ENCODE assay signal across 22 cellular contexts in the genomic region with DNA sequence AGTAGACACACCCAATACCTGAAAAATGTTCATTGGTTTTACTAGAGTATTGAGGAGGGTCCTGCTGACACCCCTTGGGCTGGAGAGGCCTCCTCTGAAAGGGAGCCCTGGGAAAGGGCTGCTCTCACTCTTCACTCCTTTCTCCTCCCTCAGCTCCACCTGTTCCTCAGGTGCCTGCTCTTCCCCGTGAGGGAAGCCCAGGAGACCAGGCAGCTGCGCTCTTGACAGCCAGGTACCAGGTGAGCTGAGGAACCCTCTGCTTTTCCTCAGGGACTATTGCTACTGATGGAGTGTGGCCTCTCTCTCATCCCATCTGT. TPM values are rescaled to one million over a fixed set of nuclear protein-coding genes. Genes with fewer than 3 reads are reported as not detected.
DNase-seq lines count a peak whose midpoint lies in the region; ATAC-seq and TF ChIP-seq lines count a peak whose summit lies in the region.
"Had no signal": no experiment of that assay in that cellular context is flagged by ENCODE, and none has a peak within 500 bp of the region (broad histone marks: within the 10 kb centered on the region; RNA-seq: fewer than 3 reads in every experiment).

No MANE protein-coding gene starts in this region.

- H3K4me2 ChIP-seq in SK-N-SH, result peak overlapping the region; percentile 89
- peak overlapping the region; percentile 68 for H3K4me2 ChIP-seq in skeletal muscle satellite cell (ENCODE audit: low read length)

- peaks cover 82% of the 10 kb centered on the region for H3K79me2 ChIP-seq in SK-N-SH (ENCODE audit: insufficient read depth)

- H3K36me3 ChIP-seq in SK-N-SH (replicated peaks in 1 of 2; ENCODE audit: control insufficient read depth in 1 of 2, insufficient read depth in 2 of 2, low read length in 1 of 2) (peaks cover 58 to 64% of the 10 kb centered on the region in 2 experiments), RWPE2 (ENCODE audit: low read depth) (peaks cover 74% of the 10 kb centered on the region), skeletal muscle satellite cell (ENCODE audit: insufficient read depth, low read length) (peaks cover 59% of the 10 kb centered on the region)

- H3K27ac ChIP-seq in SK-N-SH (ENCODE audit: low read depth in 2 of 2, low read length in 1 of 2) (peak overlapping the region; percentile 14 to 99; a peak in 3 of 4 replicates), RWPE2 (ENCODE audit: poor library complexity, severe bottlenecking) (peak overlapping the region; percentile 92), foreskin keratinocyte (peak overlapping the region; percentile 86)
- H3K27ac ChIP-seq: 22Rv1, SK-N-MC had no signal

- POLR2A ChIA-PET in SK-N-SH (lab: Yijun Ruan, JAX), result no interaction called here

- H3K4me1 ChIP-seq in SK-N-SH (ENCODE audit: control insufficient read depth in 1 of 2, insufficient read depth in 2 of 2, low read depth in 1 of 2, low read length in 1 of 2) (peaks cover 19 to 35% of the 10 kb centered on the region in 2 experiments), RWPE2 (ENCODE audit: insufficient read depth, poor library complexity, severe bottlenecking) (peaks cover 43% of the 10 kb centered on the region), foreskin keratinocyte (peaks cover 35% of the 10 kb centered on the region), skeletal muscle satellite cell (ENCODE audit: control insufficient read depth, insufficient read depth, low read length) (peaks cover 45% of the 10 kb centered on the region)

- CTCF ChIA-PET in SK-N-SH (lab: Yijun Ruan, JAX), result interaction anchor here (0.9 to 1.0 kb wide), 2 partner anchors 14 to 16 kb away, joined by 3 read pairs; no protein-coding TSS in a partner anchor

- H3K4me3 ChIP-seq in SK-N-SH (ENCODE audit: low read depth in 2 of 2, low read length in 1 of 2) (no peak overlapping the region), RWPE2 (ENCODE audit: severe bottlenecking) (no peak overlapping the region), skeletal muscle satellite cell (ENCODE audit: low read length) (no peak overlapping the region)
- H3K4me3 ChIP-seq: gastroesophageal sphincter, SK-N-MC had no signal

- H3F3A ChIP-seq in SK-N-SH (replicated peaks; ENCODE audit: insufficient read depth), result peaks cover 69% of the 10 kb centered on the region

- DNase-seq in SK-N-SH (no peak), RWPE2 (ENCODE audit: low spot score) (no peak), foreskin keratinocyte (no peak), NCI-H2081 treated with DMSO at 0.1 percent for 48 hours (lab: John Stamatoyannopoulos, UW) (no peak)
- DNase-seq: activated gamma-delta T cell treated with Interleukin-2 at 50 U/mL for 16 hours; caudate nucleus; CD4-positive, alpha-beta memory T cell; effector memory CD8-positive, alpha-beta T cell; EL; NCI-H146; NCI-H510A; occipital lobe; small intestine; stimulated activated naive CD4-positive, alpha-beta T cell treated with Interleukin-2 at 50 U/mL for 16 hours had no signal

- 100% methylated on average over 2 of the region's 2 CpGs for WGBS in SK-N-SH (ENCODE audit: low lambda C conversion rate)

- no peaks in the 10 kb centered on the region for H3K9me2 ChIP-seq in SK-N-SH

- ATAC-seq in SK-N-SH treated with all-trans-retinoic acid at 6 μM for 48 hours, result no peak
- ATAC-seq in RWPE2 (ENCODE audit: low read depth), result no peak
- no peak for ATAC-seq in foreskin keratinocyte
- no peak for ATAC-seq in GM18861 (IDR thresholded peaks at IDR 0.05; ENCODE audit: unreplicated experiment)
- no peak for ATAC-seq in GM18868 (IDR thresholded peaks at IDR 0.05; ENCODE audit: unreplicated experiment)
- ATAC-seq: effector memory CD8-positive, alpha-beta T cell; gastroesophageal sphincter had no signal

- H2AFZ ChIP-seq in SK-N-SH (ENCODE audit: low read depth), result no peak overlapping the region

- no peak for TF ChIP-seq RAD21 in SK-N-SH (IDR thresholded peaks at IDR 0.05; ENCODE audit: low read length)

- no peaks in the 10 kb centered on the region for H3K9me3 ChIP-seq in SK-N-SH
- no peaks in the 10 kb centered on the region for H3K9me3 ChIP-seq in RWPE2 (ENCODE audit: severe bottlenecking)
- no peaks in the 10 kb centered on the region for H3K9me3 ChIP-seq in skeletal muscle satellite cell (replicated peaks; ENCODE audit: low read length)
- H3K9me3 ChIP-seq: gastroesophageal sphincter had no signal

- H4K20me1 ChIP-seq in SK-N-SH (ENCODE audit: insufficient read depth), result 0 out of 2 replicates have a peak, but pooled peaks cover 5% of the 10 kb centered on the region

- H3K9ac ChIP-seq in SK-N-SH (peak overlapping the region; percentile 64; the same call in 1 of the 2 replicates), skeletal muscle satellite cell (ENCODE audit: low read depth, low read length) (peak overlapping the region; percentile 68)

- TF ChIP-seq EP300 in SK-N-SH (IDR thresholded peaks at IDR 0.05; ENCODE audit: borderline replicate concordance in 1 of 2, low read depth in 1 of 2, low read length in 1 of 2), result no peak

- no peaks in the 10 kb centered on the region for H3K27me3 ChIP-seq in SK-N-SH (ENCODE audit: insufficient read depth)
- no peaks in the 10 kb centered on the region for H3K27me3 ChIP-seq in RWPE2 (ENCODE audit: insufficient read depth, poor library complexity, severe bottlenecking)
- H3K27me3 ChIP-seq in foreskin keratinocyte, result no peaks in the 10 kb centered on the region
- no peaks in the 10 kb centered on the region for H3K27me3 ChIP-seq in skeletal muscle satellite cell (ENCODE audit: control insufficient read depth, insufficient read depth, low read length)
- H3K27me3 ChIP-seq: gastroesophageal sphincter had no signal

- TF ChIP-seq CTCF in SK-N-SH (IDR thresholded peaks at IDR 0.05) (no peak), RWPE2 (IDR thresholded peaks at IDR 0.05; ENCODE audit: poor library complexity, severe bottlenecking) (no peak), foreskin keratinocyte (conservative IDR thresholded peaks at IDR 0.05) (no peak)

TF ChIP-seq in SK-N-SH, 30 proteins besides CTCF, POLR2A, EP300 and RAD21 (continues in another document):
- TF ChIP-seq ELF1 (IDR thresholded peaks at IDR 0.05) (no peak), USF1 (IDR thresholded peaks at IDR 0.05; ENCODE audit: borderline replicate concordance, low read depth) (no peak), NRF1 (IDR thresholded peaks at IDR 0.05; ENCODE audit: low read depth, low read length) (no peak), JUND (IDR thresholded peaks at IDR 0.05) (no peak), MXI1 (IDR thresholded peaks at IDR 0.05; ENCODE audit: low read depth, low read length) (no peak)

TF ChIP-seq in SK-N-SH treated with all-trans-retinoic acid at 6 μM for 48 hours, 23 proteins besides CTCF, POLR2A, EP300 and RAD21 (continues in another document):
- TF ChIP-seq ESRRG (CRISPR knock-in tag; IDR thresholded peaks at IDR 0.05), result no peak
- TF ChIP-seq, protein P1, sequence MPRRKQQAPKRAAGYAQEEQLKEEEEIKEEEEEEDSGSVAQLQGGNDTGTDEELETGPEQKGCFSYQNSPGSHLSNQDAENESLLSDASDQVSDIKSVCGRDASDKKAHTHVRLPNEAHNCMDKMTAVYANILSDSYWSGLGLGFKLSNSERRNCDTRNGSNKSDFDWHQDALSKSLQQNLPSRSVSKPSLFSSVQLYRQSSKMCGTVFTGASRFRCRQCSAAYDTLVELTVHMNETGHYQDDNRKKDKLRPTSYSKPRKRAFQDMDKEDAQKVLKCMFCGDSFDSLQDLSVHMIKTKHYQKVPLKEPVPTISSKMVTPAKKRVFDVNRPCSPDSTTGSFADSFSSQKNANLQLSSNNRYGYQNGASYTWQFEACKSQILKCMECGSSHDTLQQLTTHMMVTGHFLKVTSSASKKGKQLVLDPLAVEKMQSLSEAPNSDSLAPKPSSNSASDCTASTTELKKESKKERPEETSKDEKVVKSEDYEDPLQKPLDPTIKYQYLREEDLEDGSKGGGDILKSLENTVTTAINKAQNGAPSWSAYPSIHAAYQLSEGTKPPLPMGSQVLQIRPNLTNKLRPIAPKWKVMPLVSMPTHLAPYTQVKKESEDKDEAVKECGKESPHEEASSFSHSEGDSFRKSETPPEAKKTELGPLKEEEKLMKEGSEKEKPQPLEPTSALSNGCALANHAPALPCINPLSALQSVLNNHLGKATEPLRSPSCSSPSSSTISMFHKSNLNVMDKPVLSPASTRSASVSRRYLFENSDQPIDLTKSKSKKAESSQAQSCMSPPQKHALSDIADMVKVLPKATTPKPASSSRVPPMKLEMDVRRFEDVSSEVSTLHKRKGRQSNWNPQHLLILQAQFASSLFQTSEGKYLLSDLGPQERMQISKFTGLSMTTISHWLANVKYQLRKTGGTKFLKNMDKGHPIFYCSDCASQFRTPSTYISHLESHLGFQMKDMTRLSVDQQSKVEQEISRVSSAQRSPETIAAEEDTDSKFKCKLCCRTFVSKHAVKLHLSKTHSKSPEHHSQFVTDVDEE (CRISPR knock-in tag; IDR thresholded peaks at IDR 0.05), result no peak

RNA-seq across cellular contexts. Expression of gene ZNF655, which starts 3.3 kb away (rescaled TPM):
- polyA plus RNA-seq in SK-N-SH (2012; rRNA removed), result 113 and 144 TPM in 2 replicates
- polyA plus RNA-seq in SK-N-SH (2012; cell fraction: cytosol; rRNA removed), result 72.2 and 75.7 TPM in 2 replicates
- polyA plus RNA-seq in SK-N-SH (2012; cell fraction: nucleus; rRNA removed), result 276 and 416 TPM in 2 replicates
- 55.1 and 55.8 TPM in 2 replicates for total RNA-seq in foreskin keratinocyte
- polyA plus RNA-seq in foreskin keratinocyte, result 31.5 and 35.0 TPM in 2 replicates
- 51.0 and 55.3 TPM in 2 replicates for total RNA-seq in skeletal muscle satellite cell (2012; rRNA removed)

RNA-seq across cellular contexts. Expression of gene FAM200A, which starts 9.8 kb away (rescaled TPM):
- polyA plus RNA-seq in SK-N-SH (2012; rRNA removed), result 6.2 and 8.2 TPM in 2 replicates
- polyA plus RNA-seq in SK-N-SH (2012; cell fraction: cytosol; rRNA removed), result 9.7 and 11.1 TPM in 2 replicates
- 3.3 and 4.6 TPM in 2 replicates for polyA plus RNA-seq in SK-N-SH (2012; cell fraction: nucleus; rRNA removed)
- 5.6 and 5.8 TPM in 2 replicates for total RNA-seq in foreskin keratinocyte
- 3.2 and 3.6 TPM in 2 replicates for polyA plus RNA-seq in foreskin keratinocyte
- total RNA-seq in skeletal muscle satellite cell (2012; rRNA removed), result 8.1 and 9.6 TPM in 2 replicates

RNA-seq across cellular contexts. Expression of gene TMEM225B, which starts 36.4 kb away (rescaled TPM):
- polyA plus RNA-seq in SK-N-SH (2012; rRNA removed) (1.5 and 2.2 TPM in 2 replicates), foreskin keratinocyte (0.19 TPM in 2 replicates)
- polyA plus RNA-seq in SK-N-SH (2012; cell fraction: cytosol; rRNA removed), result 1.1 and 1.4 TPM in 2 replicates
- 3.1 and 4.5 TPM in 2 replicates for polyA plus RNA-seq in SK-N-SH (2012; cell fraction: nucleus; rRNA removed)
- total RNA-seq in foreskin keratinocyte, result 0.25 TPM in 1 of 2 replicates, not detected in the other
- total RNA-seq in skeletal muscle satellite cell (2012; rRNA removed), result not detected in 2 replicates
- total RNA-seq: lung microvascular endothelial cell, occipital lobe had no signal

RNA-seq across cellular contexts. Expression of gene ZSCAN25, which starts 55.1 kb away (rescaled TPM):
- polyA plus RNA-seq in SK-N-SH (2012; rRNA removed) (14.9 and 18.7 TPM in 2 replicates), foreskin keratinocyte (4.6 and 5.5 TPM in 2 replicates)
- polyA plus RNA-seq in SK-N-SH (2012; cell fraction: cytosol; rRNA removed), result 9.7 and 12.7 TPM in 2 replicates
- polyA plus RNA-seq in SK-N-SH (2012; cell fraction: nucleus; rRNA removed), result 34.4 and 35.6 TPM in 2 replicates
- total RNA-seq in foreskin keratinocyte, result 12.9 and 14.2 TPM in 2 replicates
- total RNA-seq in skeletal muscle satellite cell (2012; rRNA removed), result 6.3 and 8.4 TPM in 2 replicates

RNA-seq across cellular contexts. Expression of gene ZKSCAN5, which starts 57.2 kb away (rescaled TPM):
- polyA plus RNA-seq in SK-N-SH (2012; rRNA removed), result 7.5 and 9.1 TPM in 2 replicates
- 8.7 and 9.3 TPM in 2 replicates for polyA plus RNA-seq in SK-N-SH (2012; cell fraction: cytosol; rRNA removed)
- polyA plus RNA-seq in SK-N-SH (2012; cell fraction: nucleus; rRNA removed), result 8.7 and 11.6 TPM in 2 replicates
- 10.7 and 11.1 TPM in 2 replicates for total RNA-seq in foreskin keratinocyte
- polyA plus RNA-seq in foreskin keratinocyte, result 4.3 and 4.4 TPM in 2 replicates
- total RNA-seq in skeletal muscle satellite cell (2012; rRNA removed), result 7.9 and 11.2 TPM in 2 replicates
